ENCODE assay signal across 27 cellular contexts in genomic region chr5:173667702-173668101, GRCh38.
"Had no signal": no experiment of that assay in that cellular context is flagged by ENCODE, and none has a peak within 500 bp of the region (broad histone marks: within the 10 kb centered on the region; RNA-seq: fewer than 3 reads in every experiment).

No MANE protein-coding gene starts in this region.

- H3K27me3 ChIP-seq: dorsolateral prefrontal cortex, heart left ventricle, hepatocyte, sigmoid colon, stomach, testis, tibial nerve, vagina had no signal

- H3K36me3 ChIP-seq: gastroesophageal sphincter, heart left ventricle, left ventricle myocardium inferior, lower lobe of right lung, sigmoid colon, stomach, tibial nerve, vagina had no signal

- H3K4me3 ChIP-seq: dorsolateral prefrontal cortex, gastroesophageal sphincter, heart left ventricle, hepatocyte, left ventricle myocardium inferior, lower lobe of right lung, psoas muscle, sigmoid colon, stomach, testis, tibial nerve, vagina had no signal

- H3K27ac ChIP-seq: epithelial cell of prostate, gastroesophageal sphincter, heart left ventricle, hepatocyte, left ventricle myocardium inferior, lower lobe of right lung, psoas muscle, sigmoid colon, stomach, testis, vagina had no signal

- H2AFZ ChIP-seq: hepatocyte had no signal

- H3K27ac Mint-ChIP-seq: natural killer cell treated with Interleukin-12 subunit alpha and Interleukin-12 subunit beta and Interleukin-15 and Interleukin-18, amount 100 ng/mL, for 72 hours; stimulated activated effector memory CD8-positive, alpha-beta T cell treated with anti-CD3 and anti-CD28 coated beads, Interleukin-12 subunit alpha, Interleukin-12 subunit beta, amount 100 ng/mL, for 72 hours had no signal

- H3K79me2 ChIP-seq: hepatocyte had no signal

- H3K4me2 ChIP-seq: hepatocyte had no signal

- DNase-seq: effector CD4-positive, alpha-beta T cell; foreskin fibroblast; heart left ventricle; left cardiac atrium; left ventricle myocardium inferior; lower lobe of right lung; naive B cell; nucleus accumbens; psoas muscle; right cardiac atrium; sigmoid colon; stimulated activated CD4-positive, alpha-beta T cell treated with anti-CD3 and anti-CD28 coated beads, Interleukin-2, amount 100 ng/mL, for 24 hours; stimulated activated CD4-positive, alpha-beta T cell treated with anti-CD3 and anti-CD28 coated beads, Interleukin-4, amount 100 ng/mL, for 24 hours; stimulated activated naive CD4-positive, alpha-beta T cell treated with Interleukin-2 at 50 U/mL for 16 hours; stomach; testis had no signal

- H3K9me3 ChIP-seq: lower lobe of right lung, sigmoid colon, testis, vagina had no signal

- H3K9me3 Mint-ChIP-seq: central memory CD8-positive, alpha-beta T cell; natural killer cell treated with Interleukin-12 subunit alpha and Interleukin-12 subunit beta and Interleukin-15 and Interleukin-18, amount 100 ng/mL, for 72 hours; stimulated activated effector memory CD8-positive, alpha-beta T cell treated with anti-CD3 and anti-CD28 coated beads, Interleukin-12 subunit alpha, Interleukin-12 subunit beta, amount 100 ng/mL, for 72 hours had no signal

- H3K4me1 Mint-ChIP-seq: central memory CD8-positive, alpha-beta T cell; stimulated activated effector memory CD8-positive, alpha-beta T cell treated with anti-CD3 and anti-CD28 coated beads, Interleukin-12 subunit alpha, Interleukin-12 subunit beta, amount 100 ng/mL, for 72 hours had no signal

- H3K36me3 Mint-ChIP-seq: natural killer cell treated with Interleukin-12 subunit alpha and Interleukin-12 subunit beta and Interleukin-15 and Interleukin-18, amount 100 ng/mL, for 72 hours; stimulated activated effector memory CD8-positive, alpha-beta T cell treated with anti-CD3 and anti-CD28 coated beads, Interleukin-12 subunit alpha, Interleukin-12 subunit beta, amount 100 ng/mL, for 72 hours had no signal

- FAIRE-seq: islet of Langerhans had no signal

- H3K4me3 Mint-ChIP-seq: central memory CD8-positive, alpha-beta T cell; naive B cell; natural killer cell treated with Interleukin-12 subunit alpha and Interleukin-12 subunit beta and Interleukin-15 and Interleukin-18, amount 100 ng/mL, for 72 hours; neural crest cell; stimulated activated effector memory CD8-positive, alpha-beta T cell treated with anti-CD3 and anti-CD28 coated beads, Interleukin-12 subunit alpha, Interleukin-12 subunit beta, amount 100 ng/mL, for 72 hours had no signal
